Comparison of ENCODE assay signal across 14 cellular contexts in the genomic region with DNA sequence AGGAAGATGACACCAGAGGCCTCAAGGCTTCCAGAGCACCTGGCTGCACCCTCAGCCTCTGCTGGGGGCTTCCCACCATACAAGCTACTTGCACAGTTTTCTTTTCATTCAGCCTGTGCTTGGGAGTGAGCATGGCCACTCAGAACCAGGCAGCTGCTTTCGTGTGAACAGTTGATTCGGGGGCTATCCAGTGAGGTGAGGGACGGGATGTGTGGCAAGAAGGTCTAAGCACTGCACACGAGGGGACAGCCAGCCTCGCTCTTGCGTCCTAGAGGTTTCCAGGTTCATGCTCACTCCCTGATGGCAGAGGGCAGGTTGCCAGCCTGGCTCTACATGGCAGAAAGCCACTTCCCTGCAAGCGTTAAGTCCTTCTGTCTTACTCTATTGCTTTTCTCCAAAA.
"Had no signal": no experiment of that assay in that cellular context is flagged by ENCODE, and none has a peak within 500 bp of the region (broad histone marks: within the 10 kb centered on the region; RNA-seq: fewer than 3 reads in every experiment).

No MANE protein-coding gene starts in this region.

- FAIRE-seq: endothelial cell of umbilical vein had no signal

- H3K27me3 ChIP-seq: adrenal gland, esophagus squamous epithelium, sigmoid colon, tibial artery had no signal

- H3K4me3 ChIP-seq: adrenal gland, esophagus squamous epithelium, sigmoid colon, tibial artery had no signal

- H3K27ac ChIP-seq: esophagus squamous epithelium, sigmoid colon, tibial artery had no signal

- DNase-seq: activated CD4-positive, CD25-positive, alpha-beta regulatory T cell treated with anti-CD3 and anti-CD28 coated beads, Interleukin-2, amount 50 U/mL, for 72 hours; activated effector memory CD4-positive, alpha-beta T cell treated with anti-CD3 and anti-CD28 coated beads, Interleukin-2, amount 50 U/mL, for 16 hours; esophagus squamous epithelium; glutamatergic neuron; hypothalamus; left ventricle myocardium superior; mesenchymal stem cell; sigmoid colon; stimulated activated CD4-positive, alpha-beta T cell treated with anti-CD3 and anti-CD28 coated beads, Interleukin-1b, Interleukin-23, amount 100 ng/mL, for 48 hours; T-helper 1 cell; tibial artery had no signal

- H3K9me3 Mint-ChIP-seq: activated naive CD4-positive, alpha-beta T cell treated with anti-CD3 and anti-CD28 coated beads, Interleukin-2, amount 50 U/mL, for 24 hours had no signal

- H3K9me3 ChIP-seq: adrenal gland, esophagus squamous epithelium, sigmoid colon, tibial artery had no signal

- H3K36me3 Mint-ChIP-seq: activated naive CD4-positive, alpha-beta T cell treated with anti-CD3 and anti-CD28 coated beads, Interleukin-2, amount 50 U/mL, for 24 hours had no signal

- H3K27ac Mint-ChIP-seq: activated naive CD4-positive, alpha-beta T cell treated with anti-CD3 and anti-CD28 coated beads, Interleukin-2, amount 50 U/mL, for 24 hours had no signal

- H3K36me3 ChIP-seq: adrenal gland, esophagus squamous epithelium, sigmoid colon, tibial artery had no signal

- H3K27me3 Mint-ChIP-seq: activated naive CD4-positive, alpha-beta T cell treated with anti-CD3 and anti-CD28 coated beads, Interleukin-2, amount 50 U/mL, for 24 hours had no signal

- ATAC-seq: left ventricle myocardium superior had no signal

- H3K4me3 Mint-ChIP-seq: activated naive CD4-positive, alpha-beta T cell treated with anti-CD3 and anti-CD28 coated beads, Interleukin-2, amount 50 U/mL, for 24 hours had no signal
